In the genomic region with DNA sequence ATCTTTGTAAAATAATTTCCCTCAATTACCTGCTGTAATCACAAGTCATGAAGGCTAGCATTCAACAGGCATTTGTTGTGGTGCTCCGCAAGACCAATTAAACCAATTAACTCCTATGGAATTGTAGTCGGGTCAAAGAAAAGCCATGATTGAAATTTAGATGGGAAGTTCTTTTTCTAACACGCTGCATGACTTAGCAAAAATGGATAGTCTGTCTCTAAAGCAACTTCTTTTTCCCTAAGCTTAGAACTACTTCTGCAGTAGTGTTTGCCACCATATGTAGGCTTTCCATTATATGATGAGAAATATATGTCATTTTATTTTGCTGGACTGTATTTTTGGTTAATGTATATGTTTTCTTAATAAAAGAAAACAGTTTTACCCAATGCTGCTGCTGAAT, we compare ENCODE assay signal across 14 cellular contexts.
"Had no signal": no experiment of that assay in that cellular context is flagged by ENCODE, and none has a peak within 500 bp of the region (broad histone marks: within the 10 kb centered on the region; RNA-seq: fewer than 3 reads in every experiment).

No MANE protein-coding gene starts in this region.

- H3K4me3 ChIP-seq: breast epithelium, dorsolateral prefrontal cortex, ovary, testis had no signal

- H3K27ac ChIP-seq: breast epithelium, dorsolateral prefrontal cortex, ovary, testis had no signal

- H3K9me3 ChIP-seq: breast epithelium, ovary, testis had no signal

- H3K27me3 ChIP-seq: breast epithelium, ovary, testis had no signal

- DNase-seq: activated CD4-positive, alpha-beta memory T cell treated with anti-CD3 and anti-CD28 coated beads for 36 hours; activated CD4-positive, CD25-positive, alpha-beta regulatory T cell treated with anti-CD3 and anti-CD28 coated beads, Interleukin-2, amount 50 U/mL, for 72 hours; activated gamma-delta T cell; activated T-cell treated with anti-CD3 and anti-CD28 coated beads, Interleukin-2, amount 50 U/mL, for 4 hours; aorta; dorsolateral prefrontal cortex; hypothalamus; ovary; stimulated activated CD4-positive, alpha-beta T cell treated with anti-CD3 and anti-CD28 coated beads, Interleukin-15, amount 100 ng/mL, for 24 hours; stimulated activated CD4-positive, alpha-beta T cell treated with anti-CD3 and anti-CD28 coated beads, Interleukin-4, amount 100 ng/mL, for 4 hours; stimulated activated naive CD8-positive, alpha-beta T cell treated with anti-CD3 and anti-CD28 coated beads, Interleukin-15, amount 100 ng/mL, for 72 hours; testis had no signal

- H3K4me1 ChIP-seq: breast epithelium, testis had no signal

- ATAC-seq: activated T-cell treated with anti-CD3 and anti-CD28 coated beads, Interleukin-2, amount 50 U/mL, for 4 hours; esophagus mucosa; stimulated activated naive CD8-positive, alpha-beta T cell treated with anti-CD3 and anti-CD28 coated beads, Interleukin-15, amount 100 ng/mL, for 72 hours had no signal

- H3K36me3 ChIP-seq: breast epithelium, ovary had no signal
